In the genomic region with DNA sequence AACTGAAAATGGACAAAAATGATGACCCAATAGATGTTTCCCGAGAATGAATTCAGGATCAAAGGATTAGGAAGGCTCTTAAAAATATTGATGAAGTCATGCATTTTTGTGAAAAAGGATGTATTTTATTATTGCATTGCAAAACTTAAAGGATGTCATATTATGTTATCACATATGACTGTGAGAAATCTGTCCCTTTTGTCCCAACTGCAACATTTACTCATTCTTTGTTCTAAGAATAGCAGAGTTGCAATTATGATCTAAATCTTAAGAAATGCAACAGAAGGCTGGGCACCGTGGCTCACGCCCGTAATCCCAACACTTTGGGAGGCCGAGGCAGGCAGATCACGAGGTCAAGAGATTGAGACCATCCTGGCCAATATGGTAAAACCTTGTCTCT, we compare ENCODE assay signal across 33 cellular contexts. TPM values are rescaled to one million over a fixed set of nuclear protein-coding genes. Genes with fewer than 3 reads are reported as not detected.
"Had no signal": no experiment of that assay in that cellular context is flagged by ENCODE, and none has a peak within 500 bp of the region (broad histone marks: within the 10 kb centered on the region; RNA-seq: fewer than 3 reads in every experiment).

No MANE protein-coding gene starts in this region.

- H3K36me3 ChIP-seq: adrenal gland, esophagus squamous epithelium, gastroesophageal sphincter had no signal

- H3K27me3 ChIP-seq: adrenal gland, body of pancreas had no signal

- DNase-seq: activated CD4-positive, alpha-beta T cell treated with anti-CD3 and anti-CD28 coated beads for 1 hour; activated CD4-positive, alpha-beta T cell treated with anti-CD3 and anti-CD28 coated beads for 4 hours; activated CD4-positive, alpha-beta T cell treated with anti-CD3 and anti-CD28 coated beads, Interleukin-2, amount 10 ng/mL, durations not matched to agents 7 days and 5 days; activated CD4-positive, alpha-beta T cell treated with anti-CD3 and anti-CD28 coated beads, Interleukin-2, amount 50 U/mL, for 4 hours; activated CD8-positive, alpha-beta memory T cell treated with anti-CD3 and anti-CD28 coated beads for 24 hours; activated CD8-positive, alpha-beta T cell treated with anti-CD3 and anti-CD28 coated beads for 36 hours; activated effector memory CD4-positive, alpha-beta T cell treated with anti-CD3 and anti-CD28 coated beads, Interleukin-2, amount 50 U/mL, for 16 hours; activated naive CD4-positive, alpha-beta T cell treated with anti-CD3 and anti-CD28 coated beads for 36 hours; activated naive CD8-positive, alpha-beta T cell treated with anti-CD3 and anti-CD28 coated beads for 36 hours; activated naive CD8-positive, alpha-beta T cell treated with anti-CD3 and anti-CD28 coated beads, Interleukin-2, amount 50 U/mL, for 24 hours; activated T-cell treated with anti-CD3 and anti-CD28 coated beads, Interleukin-2, amount 50 U/mL, for 1 hour; activated T-cell treated with anti-CD3 and anti-CD28 coated beads, Interleukin-2, amount 50 U/mL, for 48 hours; adrenal gland; amygdala; aorta; body of pancreas; caudate nucleus; cortex of kidney; dermis blood vessel endothelial cell; effector CD4-positive, alpha-beta T cell; effector memory CD8-positive, alpha-beta T cell; erythroblast; esophagus squamous epithelium; foreskin melanocyte; T-helper 2 cell had no signal

- H3K9me3 ChIP-seq: adrenal gland, body of pancreas, esophagus squamous epithelium, gastroesophageal sphincter had no signal

- H3K27ac ChIP-seq: adrenal gland, body of pancreas, esophagus squamous epithelium, gastroesophageal sphincter had no signal

- H3K4me3 ChIP-seq: adrenal gland, body of pancreas, esophagus squamous epithelium, gastroesophageal sphincter had no signal

- ATAC-seq: activated CD8-positive, alpha-beta T cell treated with anti-CD3 and anti-CD28 coated beads for 36 hours; activated naive CD8-positive, alpha-beta T cell treated with anti-CD3 and anti-CD28 coated beads, Interleukin-2, amount 50 U/mL, for 24 hours; body of pancreas; effector memory CD8-positive, alpha-beta T cell; gastroesophageal sphincter had no signal

RNA-seq across cellular contexts. Expression of gene MYH13, which starts 13.1 kb away (rescaled TPM):
- total RNA-seq: activated CD4-positive, alpha-beta T cell treated with anti-CD3 and anti-CD28 coated beads, Interleukin-2, amount 10 ng/mL, durations not matched to agents 7 days and 5 days; activated CD8-positive, alpha-beta T cell treated with anti-CD3 and anti-CD28 coated beads for 36 hours; activated naive CD4-positive, alpha-beta T cell treated with anti-CD3 and anti-CD28 coated beads for 36 hours; activated naive CD8-positive, alpha-beta T cell treated with anti-CD3 and anti-CD28 coated beads for 36 hours; activated T-helper 1 cell treated with anti-CD3 and anti-CD28 coated beads, Interleukin-12 subunit alpha, Interleukin-12 subunit beta, Interleukin-2, Interleukin-4 antibody, amounts not matched to agents 30 ng/mL and 10 ng/mL and 1 ng/mL, durations not matched to agents 14 hours and 24 hours and 36 hours; activated T-helper 2 cell treated with anti-CD3 and anti-CD28 coated beads, Interferon-gamma antibody, Interleukin-2, Interleukin-4, amounts not matched to agents 10 μg/mL and 5 μg/mL and 100 μg/mL, durations not matched to agents 14 hours and 24 hours and 36 hours; adrenal gland; aorta; body of pancreas; chondrocyte; dermis blood vessel endothelial cell; fibroblast of lung; fibroblast of villous mesenchyme; gastroesophageal sphincter; glomerular endothelial cell; T-helper 1 cell treated with Interleukin-12 subunit alpha and Interleukin-12 subunit beta and Interleukin-4 antibody, amounts not matched to agents 30 ng/mL and 1 ng/mL, for 36 hours had no signal
- polyA plus RNA-seq: adrenal gland, aorta, fibroblast of lung had no signal

RNA-seq across cellular contexts. Expression of gene MYH8, which starts 35.9 kb away (rescaled TPM):
- total RNA-seq: activated CD4-positive, alpha-beta T cell treated with anti-CD3 and anti-CD28 coated beads, Interleukin-2, amount 10 ng/mL, durations not matched to agents 7 days and 5 days; activated CD8-positive, alpha-beta T cell treated with anti-CD3 and anti-CD28 coated beads for 36 hours; activated naive CD4-positive, alpha-beta T cell treated with anti-CD3 and anti-CD28 coated beads for 36 hours; activated naive CD8-positive, alpha-beta T cell treated with anti-CD3 and anti-CD28 coated beads for 36 hours; activated T-helper 1 cell treated with anti-CD3 and anti-CD28 coated beads, Interleukin-12 subunit alpha, Interleukin-12 subunit beta, Interleukin-2, Interleukin-4 antibody, amounts not matched to agents 30 ng/mL and 10 ng/mL and 1 ng/mL, durations not matched to agents 14 hours and 24 hours and 36 hours; activated T-helper 2 cell treated with anti-CD3 and anti-CD28 coated beads, Interferon-gamma antibody, Interleukin-2, Interleukin-4, amounts not matched to agents 10 μg/mL and 5 μg/mL and 100 μg/mL, durations not matched to agents 14 hours and 24 hours and 36 hours; adrenal gland; aorta; body of pancreas; chondrocyte; dermis blood vessel endothelial cell; esophagus squamous epithelium; fibroblast of lung; fibroblast of villous mesenchyme; gastroesophageal sphincter; glomerular endothelial cell; T-helper 1 cell treated with Interleukin-12 subunit alpha and Interleukin-12 subunit beta and Interleukin-4 antibody, amounts not matched to agents 30 ng/mL and 1 ng/mL, for 36 hours had no signal
- polyA plus RNA-seq: adrenal gland, aorta, fibroblast of lung had no signal
